13 cellular contexts compared by ENCODE assay signal in genomic region chr3:53796161-53796560, GRCh38. TPM values are rescaled to one million over a fixed set of nuclear protein-coding genes. Genes with fewer than 3 reads are reported as not detected.
DNase-seq lines count a peak whose midpoint lies in the region; ATAC-seq, FAIRE-seq and TF ChIP-seq lines count a peak whose summit lies in the region.
"Had no signal": no experiment of that assay in that cellular context is flagged by ENCODE, and none has a peak within 500 bp of the region (broad histone marks: within the 10 kb centered on the region; RNA-seq: fewer than 3 reads in every experiment).

No MANE protein-coding gene starts in this region.

- no TSS peak for BruUV-seq in HepG2 (replicated peaks; lab: Mats Ljungman, UMichigan)

- no peak overlapping the region for H3K4me2 ChIP-seq in HepG2 (ENCODE audit: low read depth, low read length)

- FAIRE-seq in HepG2 (lab: Jason Lieb, UNC) = no peak
- FAIRE-seq: astrocyte had no signal

- H3K4me3 ChIP-seq in HepG2 (replicated peaks in 1 of 3; ENCODE audit: insufficient read depth in 1 of 3, low read depth in 2 of 3, low read length in 3 of 3) = no peak overlapping the region

- in situ Hi-C loops in GM13977 (cut with MboI; ENCODE audit: low pct_unique_long_range_greater_than_20kb, low sequenced_read_pairs, unreplicated experiment) (no loop called here), HepG2 (cut with HindIII; ENCODE audit: extremely low pct_ligation_motif_present, low pct_unique_long_range_greater_than_20kb) (no loop called here)

- POLR2A ChIA-PET in HepG2 (lab: Yijun Ruan, JAX) = no interaction called here

- CTCF ChIA-PET in HepG2 (lab: Yijun Ruan, JAX; ENCODE audit: low intra/inter-chr PET ratio, low total read pairs) = no interaction called here

- intact Hi-C loops in HepG2 (cut with micrococcal nuclease; ENCODE audit: unreplicated experiment) = no loop called here

- no peak for TF ChIP-seq EP300 in HepG2 (IDR thresholded peaks at IDR 0.05; ENCODE audit: low read depth in 2 of 2, low read length in 2 of 2)
- TF ChIP-seq EP300 in HepG2 (CRISPR knock-in tag; IDR thresholded peaks at IDR 0.05; ENCODE audit: borderline replicate concordance) = no peak

- no peak for ATAC-seq in HG03565 (IDR thresholded peaks at IDR 0.05; ENCODE audit: unreplicated experiment)
- ATAC-seq in HepG2 = no peak

- TF ChIP-seq RAD21 in HepG2 (CRISPR knock-in tag; IDR thresholded peaks at IDR 0.05) = no peak

- TF ChIP-seq CTCF in GM13977 (IDR thresholded peaks at IDR 0.05; ENCODE audit: extremely low read depth, insufficient read depth, missing control alignments) = no peak
- no peak for TF ChIP-seq CTCF in HepG2 (CRISPR knock-in tag; IDR thresholded peaks at IDR 0.05)

- no peaks in the 10 kb centered on the region for H3K36me3 ChIP-seq in HepG2 (replicated peaks in 1 of 2; ENCODE audit: control insufficient read depth in 1 of 2, insufficient read depth in 2 of 2, low read length in 2 of 2)

- no peaks in the 10 kb centered on the region for H3K27me3 ChIP-seq in HepG2 (ENCODE audit: control insufficient read depth in 1 of 2, insufficient read depth in 2 of 2, low read length in 2 of 2)

- H3K27ac ChIP-seq in HepG2 (ENCODE audit: extremely low read length, insufficient read depth, low read length) = no peak overlapping the region

- whole genome bisulfite sequencing in HepG2 (ENCODE audit: low lambda C conversion rate) = 70% methylated on average over 2 of the region's 7 CpGs

- no peak overlapping the region for H3K9ac ChIP-seq in HepG2 (ENCODE audit: insufficient read depth, low read depth, low read length)

- TF ChIP-seq POLR2A in HepG2 (IDR thresholded peaks at IDR 0.05; ENCODE audit: insufficient read depth in 1 of 2, low read depth in 2 of 2, low read length in 2 of 2) = no peak

- no peaks in the 10 kb centered on the region for H3K9me3 ChIP-seq in HepG2 (ENCODE audit: low read length)

- no peak overlapping the region for H2AFZ ChIP-seq in HepG2 (ENCODE audit: low read length)

- H3K79me2 ChIP-seq in HepG2 (ENCODE audit: insufficient read depth, low read length) = no peaks in the 10 kb centered on the region

- no peaks in the 10 kb centered on the region for H4K20me1 ChIP-seq in HepG2 (ENCODE audit: insufficient read depth, low read length)

- DNase-seq in DMS 273 (lab: John Stamatoyannopoulos, UW; ENCODE audit: unreplicated experiment) = peak; percentile 79
- DNase-seq in NCI-H2227 treated with DMSO at 0.1 percent for 48 hours (lab: John Stamatoyannopoulos, UW) = peak; percentile 9
- DNase-seq in cerebellum (ENCODE audit: low spot score) = peak; percentile 95
- peak; percentile 44 for DNase-seq in midbrain (lab: John Stamatoyannopoulos, UW)
- no peak for DNase-seq in GM13977 (ENCODE audit: low spot score)
- DNase-seq in amniotic stem cell (lab: John Stamatoyannopoulos, UW) = no peak
- DNase-seq in HepG2 (ENCODE audit: low spot score) = no peak
- DNase-seq: activated B cell treated with CpG ODN at 0.5 μM for 24 hours; activated T-cell treated with anti-CD3 and anti-CD28 coated beads, Interleukin-2, amount 50 U/mL, for 1 hour; NCI-H1105 treated with DMSO at 0.1 percent for 48 hours; stimulated activated CD4-positive, alpha-beta T cell treated with anti-CD3 and anti-CD28 coated beads, Interleukin-12 subunit alpha, Interleukin-12 subunit beta, amount 100 ng/mL, for 4 hours had no signal

- no peaks in the 10 kb centered on the region for H3K4me1 ChIP-seq in HepG2 (ENCODE audit: insufficient read depth, low read length)

TF ChIP-seq in HepG2, 621 proteins besides CTCF, POLR2A, EP300 and RAD21:
- TF ChIP-seq ZNF75D (CRISPR knock-in tag; IDR thresholded peaks at IDR 0.05; ENCODE audit: borderline replicate concordance) (no peak), ZBTB44 (CRISPR knock-in tag; IDR thresholded peaks at IDR 0.05) (no peak), IKZF4 (CRISPR knock-in tag; IDR thresholded peaks at IDR 0.05; ENCODE audit: borderline replicate concordance, low read depth, not compliant biosample characterization) (no peak), RXRB (CRISPR knock-in tag; IDR thresholded peaks at IDR 0.05; ENCODE audit: borderline replicate concordance) (no peak), ATF5 (CRISPR knock-in tag; IDR thresholded peaks at IDR 0.05; ENCODE audit: low read depth) (no peak), ZNF580 (CRISPR knock-in tag; IDR thresholded peaks at IDR 0.05; ENCODE audit: borderline replicate concordance, low read depth) (no peak), ZNF24 (IDR thresholded peaks at IDR 0.05) (no peak)

RNA-seq across cellular contexts. Expression of gene CHDH, which starts 50.1 kb away (rescaled TPM):
- 4.5 TPM for total RNA-seq in cerebellum
- total RNA-seq in HepG2 (2016; rRNA removed; fragmentation: Illumina TruSeq; extraction: Trizol) = 40.4 and 48.9 TPM in 2 replicates
- total RNA-seq in HepG2 (2016; cell fraction: cytosol; rRNA removed; fragmentation: Illumina TruSeq; extraction: Trizol; ENCODE audit: low read depth) = 3.3 TPM in 2 replicates
- 41.6 and 47.1 TPM in 2 replicates for total RNA-seq in HepG2 (2016; cell fraction: insoluble cytoplasmic fraction; rRNA removed; fragmentation: Illumina TruSeq; extraction: Trizol)
- 15.0 and 16.6 TPM in 2 replicates for total RNA-seq in HepG2 (2016; cell fraction: membrane; rRNA removed; fragmentation: Illumina TruSeq; extraction: Trizol)
- total RNA-seq in HepG2 (2016; cell fraction: nucleus; rRNA removed; fragmentation: Illumina TruSeq; extraction: Trizol) = 41.0 and 44.5 TPM in 2 replicates
- 28.1 and 42.9 TPM in 2 replicates for polyA plus RNA-seq in HepG2 (2011; rRNA removed)
- polyA plus RNA-seq in HepG2 (2011; cell fraction: cytosol; rRNA removed) = 23.3 and 24.3 TPM in 2 replicates
- 209 and 246 TPM in 2 replicates for polyA plus RNA-seq in HepG2 (2011; cell fraction: nucleus; rRNA removed)
- 32.6 and 41.1 TPM in 2 replicates for polyA plus RNA-seq in HepG2 (2012)
- 2.2 and 2.9 TPM in 2 replicates for polyA plus RNA-seq in HepG2 (2016; cell fraction: cytosol; fragmentation: Illumina TruSeq; extraction: Trizol; ENCODE audit: low read depth)
- 31.8 and 33.2 TPM in 2 replicates for polyA plus RNA-seq in HepG2 (2016; cell fraction: insoluble cytoplasmic fraction; fragmentation: Illumina TruSeq; extraction: Trizol; ENCODE audit: low read depth)
- 7.0 and 8.2 TPM in 2 replicates for polyA plus RNA-seq in HepG2 (2016; cell fraction: membrane; fragmentation: Illumina TruSeq; extraction: Trizol; ENCODE audit: low read depth)
- 89.8 and 92.2 TPM in 2 replicates for polyA plus RNA-seq in HepG2 (2016; cell fraction: nucleus; fragmentation: Illumina TruSeq; extraction: Trizol; ENCODE audit: insufficient read depth, low read depth)
- polyA minus RNA-seq in HepG2 (2011; rRNA and poly(A)+ RNA removed; ENCODE audit: low replicate concordance) = 3.1 and 28.1 TPM in 2 replicates
- polyA minus RNA-seq in HepG2 (2011; cell fraction: cytosol; rRNA and poly(A)+ RNA removed) = 11.1 and 12.1 TPM in 2 replicates
- 32.3 and 32.8 TPM in 2 replicates for polyA minus RNA-seq in HepG2 (2011; cell fraction: nucleus; rRNA and poly(A)+ RNA removed)

RNA-seq across cellular contexts. Expression of gene IL17RB, which starts 50.2 kb away (rescaled TPM):
- 14.2 TPM for total RNA-seq in cerebellum
- 62.7 and 130 TPM in 2 replicates for total RNA-seq in HepG2 (2016; rRNA removed; fragmentation: Illumina TruSeq; extraction: Trizol)
- 21.4 and 25.8 TPM in 2 replicates for total RNA-seq in HepG2 (2016; cell fraction: cytosol; rRNA removed; fragmentation: Illumina TruSeq; extraction: Trizol; ENCODE audit: low read depth)
- 63.1 and 130 TPM in 2 replicates for total RNA-seq in HepG2 (2016; cell fraction: insoluble cytoplasmic fraction; rRNA removed; fragmentation: Illumina TruSeq; extraction: Trizol)
- 31.0 and 36.3 TPM in 2 replicates for total RNA-seq in HepG2 (2016; cell fraction: membrane; rRNA removed; fragmentation: Illumina TruSeq; extraction: Trizol)
- 189 and 216 TPM in 2 replicates for total RNA-seq in HepG2 (2016; cell fraction: nucleus; rRNA removed; fragmentation: Illumina TruSeq; extraction: Trizol)
- polyA plus RNA-seq in HepG2 (2011; rRNA removed) = 190 and 198 TPM in 2 replicates
- 70.3 and 82.3 TPM in 2 replicates for polyA plus RNA-seq in HepG2 (2011; cell fraction: cytosol; rRNA removed)
- 671 and 683 TPM in 2 replicates for polyA plus RNA-seq in HepG2 (2011; cell fraction: nucleus; rRNA removed)
- 89.0 and 97.8 TPM in 2 replicates for polyA plus RNA-seq in HepG2 (2012)
- polyA plus RNA-seq in HepG2 (2016; cell fraction: cytosol; fragmentation: Illumina TruSeq; extraction: Trizol; ENCODE audit: low read depth) = 14.5 and 16.0 TPM in 2 replicates
- 72.6 and 77.1 TPM in 2 replicates for polyA plus RNA-seq in HepG2 (2016; cell fraction: insoluble cytoplasmic fraction; fragmentation: Illumina TruSeq; extraction: Trizol; ENCODE audit: low read depth)
- polyA plus RNA-seq in HepG2 (2016; cell fraction: membrane; fragmentation: Illumina TruSeq; extraction: Trizol; ENCODE audit: low read depth) = 22.5 and 23.7 TPM in 2 replicates
- polyA plus RNA-seq in HepG2 (2016; cell fraction: nucleus; fragmentation: Illumina TruSeq; extraction: Trizol; ENCODE audit: insufficient read depth, low read depth) = 415 and 421 TPM in 2 replicates
- 9.5 and 43.2 TPM in 2 replicates for polyA minus RNA-seq in HepG2 (2011; rRNA and poly(A)+ RNA removed; ENCODE audit: low replicate concordance)
- 23.4 and 24.0 TPM in 2 replicates for polyA minus RNA-seq in HepG2 (2011; cell fraction: cytosol; rRNA and poly(A)+ RNA removed)
- polyA minus RNA-seq in HepG2 (2011; cell fraction: nucleus; rRNA and poly(A)+ RNA removed) = 94.6 and 106 TPM in 2 replicates

Comparison
In these comparisons a context has a peak if more than half of its experiments do, and no peak if none do; other contexts are left out.
1. DNase-seq: peak in DMS 273 (single experiment), NCI-H2227 treated with DMSO at 0.1 percent for 48 hours (single experiment), cerebellum (single experiment) and midbrain (single experiment); none in GM13977 (single experiment), amniotic stem cell (single experiment) and HepG2 (single experiment).